In genomic region chr4:112807083-112807482, GRCh38 we compare ENCODE assay signal across 15 cellular contexts.
DNase-seq lines count a peak whose midpoint lies in the region; ATAC-seq and TF ChIP-seq lines count a peak whose summit lies in the region.
"Had no signal": no experiment of that assay in that cellular context is flagged by ENCODE, and none has a peak within 500 bp of the region (broad histone marks: within the 10 kb centered on the region; RNA-seq: fewer than 3 reads in every experiment).

No MANE protein-coding gene starts in this region.

- peak overlapping the region; percentile 8 for H3K4me3 ChIP-seq in OCI-LY3 (ENCODE audit: low read length)

- H3K27ac ChIP-seq in OCI-LY3 (ENCODE audit: low read length) = peak overlapping the region; percentile 49

- no peaks in the 10 kb centered on the region for H3K4me1 Mint-ChIP-seq in immature natural killer cell
- H3K4me1 Mint-ChIP-seq in activated naive CD8-positive, alpha-beta T cell treated with anti-CD3 and anti-CD28 coated beads, Interleukin-2, amount 50 U/mL, for 24 hours = no peaks in the 10 kb centered on the region
- H3K4me1 Mint-ChIP-seq: activated CD4-positive, alpha-beta memory T cell treated with anti-CD3 and anti-CD28 coated beads, Interleukin-2, amount 10 ng/mL, durations not matched to agents 7 days and 5 days had no signal

- TF ChIP-seq CTCF in OCI-LY3 (IDR thresholded peaks at IDR 0.05; ENCODE audit: low read depth, low read length) = no peak

- H3K9ac ChIP-seq in OCI-LY3 (ENCODE audit: low read length) = peak overlapping the region; percentile 16; the same call in 1 of the 2 replicates

- H3K27me3 Mint-ChIP-seq in immature natural killer cell (ENCODE audit: low read depth in 3 of 3) = no peaks in the 10 kb centered on the region
- H3K27me3 Mint-ChIP-seq in activated naive CD8-positive, alpha-beta T cell treated with anti-CD3 and anti-CD28 coated beads, Interleukin-2, amount 50 U/mL, for 24 hours = peaks cover 5% of the 10 kb centered on the region

- H3K79me2 ChIP-seq in OCI-LY3 (ENCODE audit: low read length) = no peaks in the 10 kb centered on the region

- TF ChIP-seq POLR2A in GM18505 (IDR thresholded peaks at IDR 0.05; ENCODE audit: borderline replicate concordance, extremely low read depth, insufficient read depth, insufficient read length) = no peak

- H4K20me1 ChIP-seq in OCI-LY3 (ENCODE audit: insufficient read depth, low read length) = no peaks in the 10 kb centered on the region

- no peaks in the 10 kb centered on the region for H3K36me3 ChIP-seq in OCI-LY3 (replicated peaks; ENCODE audit: low read depth, low read length)

- no peak overlapping the region for H3K4me3 Mint-ChIP-seq in immature natural killer cell
- no peak overlapping the region for H3K4me3 Mint-ChIP-seq in activated naive CD8-positive, alpha-beta T cell treated with anti-CD3 and anti-CD28 coated beads, Interleukin-2, amount 50 U/mL, for 24 hours
- H3K4me3 Mint-ChIP-seq: activated CD4-positive, alpha-beta memory T cell treated with anti-CD3 and anti-CD28 coated beads, Interleukin-2, amount 10 ng/mL, durations not matched to agents 7 days and 5 days had no signal

- H3K4me2 ChIP-seq in OCI-LY3 (ENCODE audit: low read length) = peak overlapping the region; percentile 50

- ATAC-seq in GM18505 (IDR thresholded peaks at IDR 0.05; ENCODE audit: unreplicated experiment) = peak; percentile 85
- peak; percentile 92 for ATAC-seq in GM21360 (IDR thresholded peaks at IDR 0.05; ENCODE audit: unreplicated experiment)
- ATAC-seq in HG02938 (IDR thresholded peaks at IDR 0.05; ENCODE audit: unreplicated experiment) = peak; percentile 72
- ATAC-seq in activated naive CD8-positive, alpha-beta T cell treated with anti-CD3 and anti-CD28 coated beads, Interleukin-2, amount 50 U/mL, for 24 hours = no peak
- no peak for ATAC-seq in Right ventricle myocardium inferior

- no peaks in the 10 kb centered on the region for H3K27me3 ChIP-seq in OCI-LY3 (ENCODE audit: low read depth, low read length)

- intact Hi-C loops in Right ventricle myocardium inferior (cut with DNase I) = no loop called here

- peak overlapping the region; percentile 13; the same call in 1 of the 2 replicates for H2AFZ ChIP-seq in OCI-LY3 (ENCODE audit: low read depth, low read length)

- peaks cover 25% of the 10 kb centered on the region for H3K4me1 ChIP-seq in OCI-LY3 (ENCODE audit: low read length)

- no peaks in the 10 kb centered on the region for H3K9me3 ChIP-seq in OCI-LY3 (ENCODE audit: insufficient read depth, low read length)

- no peak overlapping the region for H3K27ac Mint-ChIP-seq in immature natural killer cell
- no peak overlapping the region for H3K27ac Mint-ChIP-seq in activated naive CD8-positive, alpha-beta T cell treated with anti-CD3 and anti-CD28 coated beads, Interleukin-2, amount 50 U/mL, for 24 hours
- H3K27ac Mint-ChIP-seq: activated CD4-positive, alpha-beta memory T cell treated with anti-CD3 and anti-CD28 coated beads, Interleukin-2, amount 10 ng/mL, durations not matched to agents 7 days and 5 days had no signal

- H3K9me3 Mint-ChIP-seq in immature natural killer cell = peaks cover 0 to 3% (median 0%) of the 10 kb centered on the region in 6 donors
- no peaks in the 10 kb centered on the region for H3K9me3 Mint-ChIP-seq in activated naive CD8-positive, alpha-beta T cell treated with anti-CD3 and anti-CD28 coated beads, Interleukin-2, amount 50 U/mL, for 24 hours
- H3K9me3 Mint-ChIP-seq: activated CD4-positive, alpha-beta memory T cell treated with anti-CD3 and anti-CD28 coated beads, Interleukin-2, amount 10 ng/mL, durations not matched to agents 7 days and 5 days had no signal

- no peaks in the 10 kb centered on the region for H3K36me3 Mint-ChIP-seq in immature natural killer cell
- no peaks in the 10 kb centered on the region for H3K36me3 Mint-ChIP-seq in activated naive CD8-positive, alpha-beta T cell treated with anti-CD3 and anti-CD28 coated beads, Interleukin-2, amount 50 U/mL, for 24 hours (ENCODE audit: low read depth)

- DNase-seq in mucosa of gallbladder (ENCODE audit: low spot score) (no peak), immature natural killer cell (no peak), Right ventricle myocardium inferior (ENCODE audit: missing footprints) (no peak)
- no peak for DNase-seq in activated naive CD8-positive, alpha-beta T cell treated with anti-CD3 and anti-CD28 coated beads, Interleukin-2, amount 50 U/mL, for 24 hours
- DNase-seq: activated CD4-positive, alpha-beta memory T cell treated with anti-CD3 and anti-CD28 coated beads, Interleukin-2, amount 10 ng/mL, durations not matched to agents 7 days and 5 days; activated naive CD4-positive, alpha-beta T cell; DMS 273 treated with DMSO at 0.1 percent for 48 hours; NCI-H446 treated with DMSO at 0.1 percent for 48 hours; retina; stimulated activated CD4-positive, alpha-beta T cell treated with anti-CD3 and anti-CD28 coated beads, Interleukin-1b, Interleukin-23, amount 100 ng/mL, for 48 hours; T-helper 2 cell had no signal

Comparison
In these comparisons a context has a peak if more than half of its experiments do, and no peak if none do; other contexts are left out.
1. ATAC-seq: peak in GM18505 (single experiment), GM21360 (single experiment) and HG02938 (single experiment); none in activated naive CD8-positive, alpha-beta T cell treated with anti-CD3 and anti-CD28 coated beads, Interleukin-2, amount 50 U/mL, for 24 hours (single experiment) and Right ventricle myocardium inferior (single experiment).